Comparison of ENCODE assay signal across 8 cellular contexts in the genomic region with DNA sequence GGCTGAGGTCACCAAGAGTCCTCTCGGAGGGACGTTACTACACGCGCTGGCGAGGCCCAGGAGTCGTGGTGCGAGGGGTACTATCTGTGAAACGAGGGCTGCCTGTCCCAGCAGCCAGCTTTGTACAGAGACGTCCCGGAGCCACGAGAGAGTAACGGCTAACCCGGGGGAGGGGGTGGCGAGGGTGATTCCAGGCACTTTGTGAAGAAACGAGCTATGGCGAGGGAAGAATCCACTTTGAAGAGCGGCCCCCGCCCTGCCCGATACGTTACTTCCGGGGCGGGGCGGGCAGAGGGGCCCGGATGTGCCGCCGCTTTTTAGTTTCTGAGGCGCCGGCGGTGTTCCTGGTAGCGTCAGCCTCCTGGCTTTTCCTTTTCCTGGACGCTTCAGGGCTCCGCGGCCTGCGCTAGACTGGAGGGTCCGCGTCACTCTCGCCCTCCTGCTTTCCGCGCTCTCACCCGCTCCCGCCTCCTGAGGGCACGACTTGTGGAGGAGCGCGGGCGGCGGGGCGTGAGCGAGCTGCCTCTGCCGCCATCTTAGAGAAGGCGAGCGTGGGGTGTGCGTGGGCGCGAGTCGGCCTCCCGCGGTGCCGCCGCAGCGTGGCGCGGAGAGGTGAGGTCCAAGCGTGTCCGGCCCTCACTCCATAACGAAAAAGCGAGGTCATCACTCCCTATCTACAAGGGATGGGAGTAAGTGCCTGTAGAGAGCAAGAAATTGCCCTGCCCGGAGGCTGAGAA. TPM values are rescaled to one million over a fixed set of nuclear protein-coding genes. Genes with fewer than 3 reads are reported as not detected.
A peak's percentile ranks its signal among the peaks of the same experiment; 100 is the strongest.
DNase-seq lines count a peak whose midpoint lies in the region; ATAC-seq lines count a peak whose summit lies in the region.

No MANE protein-coding gene starts in this region.

- no peak overlapping the region for H2BK12ac ChIP-seq in mesenchymal stem cell (ENCODE audit: low read length in 2 of 2)

- peaks cover 13% of the 10 kb centered on the region for H3K79me1 ChIP-seq in mesenchymal stem cell (replicated peaks; ENCODE audit: low read length, poor library complexity, severe bottlenecking)

- peak overlapping the region; percentile 97 for H2AFZ ChIP-seq in mesenchymal stem cell (ENCODE audit: low read depth, low read length)

- peaks cover 54% of the 10 kb centered on the region for H3K4me1 ChIP-seq in CD8-positive, alpha-beta memory T cell (ENCODE audit: insufficient read depth, low read length)
- peaks cover 2% of the 10 kb centered on the region for H3K4me1 ChIP-seq in mesenchymal stem cell (ENCODE audit: control insufficient read depth, insufficient read depth, low read depth, low read length)

- peak overlapping the region; percentile 89 to 99 (median 95) for H3K4me3 Mint-ChIP-seq in CD8-positive, alpha-beta memory T cell

- DNase-seq in CD8-positive, alpha-beta memory T cell: peak; percentile 84 to 93 (median 89)
- peak; percentile 79 for DNase-seq in HK-2 (ENCODE audit: unreplicated experiment)
- peak; percentile 84 for DNase-seq in NCI-H82 (lab: John Stamatoyannopoulos, UW)
- peak; percentile 96 for DNase-seq in activated CD8-positive, alpha-beta memory T cell treated with anti-CD3 and anti-CD28 coated beads for 24 hours
- peak; percentile 86 for DNase-seq in effector CD8-positive, alpha-beta T cell (lab: John Stamatoyannopoulos, UW)
- peak; percentile 94 for DNase-seq in mesenchymal stem cell
- peak; percentile 84 for DNase-seq in stimulated activated CD8-positive, alpha-beta memory T cell treated with anti-CD3 and anti-CD28 coated beads, Interleukin-12 subunit alpha, Interleukin-12 subunit beta, amount 100 ng/mL, for 1 hour (ENCODE audit: low read depth)

- under 1% methylated on average over 51 of the region's 67 CpGs for WGBS in mesenchymal stem cell

- peak overlapping the region; percentile 100 for H4K8ac ChIP-seq in mesenchymal stem cell (ENCODE audit: low read length)

- peaks cover 0 to 15% of the 10 kb centered on the region in 2 donors for H3K27me3 Mint-ChIP-seq in CD8-positive, alpha-beta memory T cell

- peak overlapping the region; percentile 85 for H2AK5ac ChIP-seq in mesenchymal stem cell (ENCODE audit: low read length, severe bottlenecking)

- peak overlapping the region; percentile 100 for H3K9ac ChIP-seq in mesenchymal stem cell (ENCODE audit: low read length)

- H3K27me3 ChIP-seq in CD8-positive, alpha-beta memory T cell (ENCODE audit: insufficient read depth, low read length, poor library complexity, severe bottlenecking): no peaks in the 10 kb centered on the region
- no peaks in the 10 kb centered on the region for H3K27me3 ChIP-seq in mesenchymal stem cell (ENCODE audit: control insufficient read depth in 1 of 2, insufficient read depth in 1 of 2, low read length in 2 of 2)

- POLR2A ChIA-PET in CD8-positive, alpha-beta memory T cell (lab: Charles Lee): interaction anchor here (0.7 to 2.6 kb wide), 13 partner anchors 48 to 1924 kb away, joined by 3 to 26 read pairs (median 5); a partner anchor contains a TSS

- peak overlapping the region; percentile 97 to 100 (median 100) for H3K27ac Mint-ChIP-seq in CD8-positive, alpha-beta memory T cell

- H3K9me3 Mint-ChIP-seq in CD8-positive, alpha-beta memory T cell: peaks cover 0 to 5% (median 3%) of the 10 kb centered on the region in 5 donors

- no peaks in the 10 kb centered on the region for H3K36me3 ChIP-seq in CD8-positive, alpha-beta memory T cell (ENCODE audit: insufficient read depth, low read length)
- peaks cover 0 to 8% of the 10 kb centered on the region in 2 experiments for H3K36me3 ChIP-seq in mesenchymal stem cell (ENCODE audit: control insufficient read depth in 1 of 2, insufficient read depth in 2 of 2, low read depth in 1 of 2, low read length in 2 of 2)

- H3K27ac ChIP-seq in CD8-positive, alpha-beta memory T cell (ENCODE audit: low read depth, low read length): peak overlapping the region; percentile 100
- H3K27ac ChIP-seq in mesenchymal stem cell (ENCODE audit: low read length, poor library complexity, severe bottlenecking): peak overlapping the region; percentile 99

- no peaks in the 10 kb centered on the region for H3K9me3 ChIP-seq in CD8-positive, alpha-beta memory T cell (ENCODE audit: low read length)
- no peaks in the 10 kb centered on the region for H3K9me3 ChIP-seq in mesenchymal stem cell (ENCODE audit: control insufficient read depth, low read length)

- H2BK5ac ChIP-seq in mesenchymal stem cell (ENCODE audit: low read depth, low read length, poor library complexity, severe bottlenecking): peak overlapping the region; percentile 97

- peak overlapping the region in 1 of 2 experiments; percentile 94 for H3K23ac ChIP-seq in mesenchymal stem cell (ENCODE audit: low read length in 2 of 2)

- peak overlapping the region; percentile 58 for H3K4me2 ChIP-seq in mesenchymal stem cell (ENCODE audit: low read length, poor library complexity, severe bottlenecking)

- H2BK120ac ChIP-seq in mesenchymal stem cell (ENCODE audit: low read depth, low read length): peak overlapping the region; percentile 95

- peak overlapping the region in 1 of 2 experiments; percentile 100 for H3K14ac ChIP-seq in mesenchymal stem cell (ENCODE audit: low read length in 2 of 2)

- H3K18ac ChIP-seq in mesenchymal stem cell (ENCODE audit: low read depth in 1 of 2, low read length in 2 of 2): peak overlapping the region; percentile 100

- H3K36me3 Mint-ChIP-seq in CD8-positive, alpha-beta memory T cell: peaks cover 0 to 25% (median 0%) of the 10 kb centered on the region in 3 donors

- ATAC-seq in GM19463 (IDR thresholded peaks at IDR 0.05; ENCODE audit: unreplicated experiment): peak; percentile 61

- H2BK15ac ChIP-seq in mesenchymal stem cell (ENCODE audit: low read depth, poor library complexity, severe bottlenecking): peak overlapping the region; percentile 94

- H3K4ac ChIP-seq in mesenchymal stem cell (ENCODE audit: low read depth in 1 of 2, low read length in 2 of 2): peak overlapping the region; percentile 96 to 100

- H3K4me3 ChIP-seq in CD8-positive, alpha-beta memory T cell (ENCODE audit: low read length): peak overlapping the region; percentile 95
- peak overlapping the region; percentile 88 to 96 for H3K4me3 ChIP-seq in mesenchymal stem cell (ENCODE audit: insufficient read depth in 1 of 2, low read depth in 1 of 2, low read length in 2 of 2)

- H3K4me1 Mint-ChIP-seq in CD8-positive, alpha-beta memory T cell: peaks cover 58 to 79% (median 72%) of the 10 kb centered on the region in 3 donors

- CTCF ChIA-PET in CD8-positive, alpha-beta memory T cell (lab: Charles Lee): interaction anchor here (0.7 to 1.8 kb wide), 6 partner anchors 10 to 58 kb away, joined by 3 to 9 read pairs (median 5); no protein-coding TSS in a partner anchor

- peak overlapping the region; percentile 100 for H4K91ac ChIP-seq in mesenchymal stem cell (ENCODE audit: low read length)

RNA-seq across cellular contexts. Expression of a gene that starts 0.5 kb away (rescaled TPM):
- 10 to 100 TPM; 14.1 to 14.6 TPM for total RNA-seq in CD8-positive, alpha-beta memory T cell
- 5.3 TPM for polyA plus RNA-seq in CD8-positive, alpha-beta memory T cell
- 1.7 TPM for polyA plus RNA-seq in mesenchymal stem cell (2013, experiment 1 of 2)
- polyA plus RNA-seq in mesenchymal stem cell (2013, experiment 2 of 2): 1.2 TPM

Comparison
In these comparisons a context has a peak if more than half of its experiments do, and no peak if none do; other contexts are left out.
1. Peak in every context shown above with its lines: DNase-seq, ATAC-seq, H3K4me3 ChIP-seq and H3K27ac ChIP-seq.